In genomic region chr22:35912668-35913067, GRCh38 we compare ENCODE assay signal across 1 cellular context.
TF ChIP-seq lines count a peak whose summit lies in the region.

No MANE protein-coding gene starts in this region.

TF ChIP-seq in HepG2, 621 proteins besides CTCF, POLR2A, EP300 and RAD21 (continued from another document):
- TF ChIP-seq BRF2 (CRISPR knock-in tag; IDR thresholded peaks at IDR 0.05) = no peak
- no peak for TF ChIP-seq PBX2 (CRISPR knock-in tag; IDR thresholded peaks at IDR 0.05)
- no peak for TF ChIP-seq XRCC5 (optimal IDR thresholded peaks at IDR 0.05; ENCODE audit: low read length)
- TF ChIP-seq ZNF652 (CRISPR knock-in tag; IDR thresholded peaks at IDR 0.05; ENCODE audit: borderline replicate concordance, low read depth) = peak; percentile 55; the same call in 1 of the 2 replicates
